Comparison of ENCODE assay signal across 7 cellular contexts in genomic region chr10:5777758-5778157, GRCh38. TPM values are rescaled to one million over a fixed set of nuclear protein-coding genes. Genes with fewer than 3 reads are reported as not detected.
A peak's percentile ranks its signal among the peaks of the same experiment; 100 is the strongest.
DNase-seq lines count a peak whose midpoint lies in the region; ATAC-seq and TF ChIP-seq lines count a peak whose summit lies in the region.
"Not testable (repeated sequence)": the region's sequence is repeated elsewhere in the genome, so short reads cannot be mapped to it uniquely, and the experiment has no call there.

No MANE protein-coding gene starts in this region.

- H2AFZ ChIP-seq in GM23248: not testable (repeated sequence)

- ATAC-seq in WTC11: not testable (repeated sequence)

- peak overlapping the region; percentile 27; the same call in 1 of the 2 replicates for H3K27ac Mint-ChIP-seq in WTC11
- H3K27ac Mint-ChIP-seq in activated T-cell treated with anti-CD3 and anti-CD28 coated beads, Interleukin-2, amount 50 U/mL, for 24 hours: peak overlapping the region; percentile 61
- peak overlapping the region; percentile 73 for H3K27ac Mint-ChIP-seq in activated naive CD8-positive, alpha-beta T cell

- H3K79me2 ChIP-seq in GM23248 (ENCODE audit: insufficient read depth): peaks cover 98% of the 10 kb centered on the region

- H3K9ac ChIP-seq in BLaER1 treated with 17β-estradiol and CSF1 and Interleukin-3, amounts not matched to agents 10 nM and 100 nM; GM23248; skeletal muscle tissue (ENCODE audit: low read depth in 1 of 3, low read length in 3 of 3): not testable (repeated sequence)

- 66 to 69% methylated on average over 3 of the region's 3 CpGs for WGBS in GM23248 (ENCODE audit: low coverage in 1 of 2, low lambda C conversion rate in 2 of 2, missing lambda C conversion rate in 2 of 2), 2 experiments

- peaks cover 64% of the 10 kb centered on the region for H3K36me3 Mint-ChIP-seq in WTC11
- peaks cover 95% of the 10 kb centered on the region for H3K36me3 Mint-ChIP-seq in activated T-cell treated with anti-CD3 and anti-CD28 coated beads, Interleukin-2, amount 50 U/mL, for 24 hours (ENCODE audit: low read depth)
- H3K36me3 Mint-ChIP-seq in activated naive CD8-positive, alpha-beta T cell: peaks cover 19% of the 10 kb centered on the region

- TF ChIP-seq CTCF in WTC11 (IDR thresholded peaks at IDR 0.05); cardiac muscle cell (IDR thresholded peaks at IDR 0.05; ENCODE audit: low read depth, low read length): not testable (repeated sequence)

- H3K4me3 Mint-ChIP-seq in WTC11; activated T-cell treated with anti-CD3 and anti-CD28 coated beads, Interleukin-2, amount 50 U/mL, for 24 hours; activated naive CD8-positive, alpha-beta T cell: not testable (repeated sequence)

- not testable (repeated sequence) for DNase-seq in GM23248; WTC11 (ENCODE audit: low spot score); activated T-cell treated with anti-CD3 and anti-CD28 coated beads, Interleukin-2, amount 50 U/mL, for 24 hours; cardiac muscle cell (ENCODE audit: low read depth in 1 of 2, low spot score in 1 of 2)

- peaks cover 97 to 100% (median 99%) of the 10 kb centered on the region in 11 experiments for H3K36me3 ChIP-seq in BLaER1 treated with 17β-estradiol and CSF1 and Interleukin-3, amounts not matched to agents 10 nM and 100 nM
- H3K36me3 ChIP-seq in GM23248 (ENCODE audit: low read depth) (peaks cover 33% of the 10 kb centered on the region), skeletal muscle tissue (ENCODE audit: control insufficient read depth in 3 of 3, insufficient read depth in 3 of 3, low read length in 3 of 3) (peaks cover 12 to 20% (median 14%) of the 10 kb centered on the region in 3 donors)
- not testable (repeated sequence) for H3K36me3 ChIP-seq in cardiac muscle cell

- not testable (repeated sequence) for H3K9me2 ChIP-seq in GM23248 (ENCODE audit: insufficient read depth)

- H3K4me1 ChIP-seq in BLaER1 treated with 17β-estradiol and CSF1 and Interleukin-3, amounts not matched to agents 10 nM and 100 nM: peaks cover 10 to 28% (median 25%) of the 10 kb centered on the region in 10 experiments; a peak in 19 of 20 replicates
- H3K4me1 ChIP-seq in GM23248 (ENCODE audit: insufficient read depth): peaks cover 24% of the 10 kb centered on the region
- peaks cover 20% of the 10 kb centered on the region for H3K4me1 ChIP-seq in cardiac muscle cell (ENCODE audit: low read depth)
- H3K4me1 ChIP-seq in skeletal muscle tissue (ENCODE audit: control insufficient read depth in 3 of 3, insufficient read depth in 3 of 3, low read length in 3 of 3): peaks cover 18 to 32% (median 27%) of the 10 kb centered on the region in 3 donors

- peaks cover 21% of the 10 kb centered on the region for H3K4me1 Mint-ChIP-seq in WTC11
- peaks cover 83% of the 10 kb centered on the region for H3K4me1 Mint-ChIP-seq in activated T-cell treated with anti-CD3 and anti-CD28 coated beads, Interleukin-2, amount 50 U/mL, for 24 hours (ENCODE audit: low read depth)
- peaks cover 60% of the 10 kb centered on the region for H3K4me1 Mint-ChIP-seq in activated naive CD8-positive, alpha-beta T cell (ENCODE audit: low read depth)

- H3K9me3 ChIP-seq in BLaER1 treated with 17β-estradiol and CSF1 and Interleukin-3, amounts not matched to agents 10 nM and 100 nM (replicated peaks in 1 of 11): peaks cover 0 to 25% (median 9%) of the 10 kb centered on the region in 11 experiments; a peak in 12 of 22 replicates
- H3K9me3 ChIP-seq in GM23248 (ENCODE audit: low read depth); cardiac muscle cell (ENCODE audit: low read depth); skeletal muscle tissue (ENCODE audit: control insufficient read depth in 3 of 3, low read length in 3 of 3): not testable (repeated sequence)

- H3F3A ChIP-seq in GM23248 (ENCODE audit: insufficient read depth): peaks cover 71% of the 10 kb centered on the region

- H3K27ac ChIP-seq in BLaER1 treated with 17β-estradiol and CSF1 and Interleukin-3, amounts not matched to agents 10 nM and 100 nM: peak overlapping the region in 1 of 11 experiments; percentile 47; a peak in 1 of 22 replicates
- H3K27ac ChIP-seq in GM23248 (peak overlapping the region; percentile 92), cardiac muscle cell (peak overlapping the region; percentile 93), skeletal muscle tissue (ENCODE audit: low read depth, low read length) (peak overlapping the region; percentile 19)

- in situ Hi-C loops in GM23248 (cut with MboI): not testable (repeated sequence)

- not testable (repeated sequence) for H3K9me3 Mint-ChIP-seq in WTC11; activated T-cell treated with anti-CD3 and anti-CD28 coated beads, Interleukin-2, amount 50 U/mL, for 24 hours; activated naive CD8-positive, alpha-beta T cell (ENCODE audit: low read depth)

- CTCF ChIA-PET in WTC11 (lab: Charles Lee): not testable (repeated sequence)

- peak overlapping the region in 6 of 11 experiments; percentile 12 to 57 (median 42); a peak in 6 of 22 replicates for H3K4me2 ChIP-seq in BLaER1 treated with 17β-estradiol and CSF1 and Interleukin-3, amounts not matched to agents 10 nM and 100 nM
- peak overlapping the region; percentile 79 for H3K4me2 ChIP-seq in GM23248 (ENCODE audit: unreplicated experiment)

- POLR2A ChIA-PET in WTC11 (lab: Charles Lee): not testable (repeated sequence)

- not testable (repeated sequence) for H3K27me3 ChIP-seq in BLaER1 treated with 17β-estradiol and CSF1 and Interleukin-3, amounts not matched to agents 10 nM and 100 nM; GM23248 (replicated peaks; ENCODE audit: insufficient read depth); cardiac muscle cell; skeletal muscle tissue (ENCODE audit: control insufficient read depth in 3 of 3, insufficient read depth in 3 of 3, low read length in 3 of 3)

- H3K4me3 ChIP-seq in BLaER1 treated with 17β-estradiol and CSF1 and Interleukin-3, amounts not matched to agents 10 nM and 100 nM; GM23248; cardiac muscle cell; skeletal muscle tissue (ENCODE audit: low read length in 3 of 3): not testable (repeated sequence)

- not testable (repeated sequence) for H3K27me3 Mint-ChIP-seq in WTC11 (ENCODE audit: low read depth); activated T-cell treated with anti-CD3 and anti-CD28 coated beads, Interleukin-2, amount 50 U/mL, for 24 hours; activated naive CD8-positive, alpha-beta T cell

- H4K20me1 ChIP-seq in BLaER1 treated with 17β-estradiol and CSF1 and Interleukin-3, amounts not matched to agents 10 nM and 100 nM: peaks cover 57 to 100% (median 98%) of the 10 kb centered on the region in 11 experiments
- H4K20me1 ChIP-seq in GM23248 (ENCODE audit: insufficient read depth): peaks cover 27% of the 10 kb centered on the region

RNA-seq across cellular contexts. Expression of gene GDI2, which starts 35.5 kb away (rescaled TPM):
- total RNA-seq in GM23248 (2014; rRNA removed; shearing (Covaris generic)): 311 and 350 TPM in 2 replicates
- 195 and 206 TPM in 2 replicates for polyA plus RNA-seq in GM23248 (2016; fragmentation: Nextera tagmentation; extraction: Ambion mirVana)
- 319 to 326 TPM (median 321 TPM) in 3 replicates for total RNA-seq in WTC11 (2021)
- total RNA-seq in cardiac muscle cell: 218 and 234 TPM in 2 replicates
- polyA plus RNA-seq in cardiac muscle cell: 182 and 230 TPM in 2 replicates
- total RNA-seq in skeletal muscle tissue: 483 TPM
